Comparison of ENCODE assay signal across 1 cellular context in the genomic region with DNA sequence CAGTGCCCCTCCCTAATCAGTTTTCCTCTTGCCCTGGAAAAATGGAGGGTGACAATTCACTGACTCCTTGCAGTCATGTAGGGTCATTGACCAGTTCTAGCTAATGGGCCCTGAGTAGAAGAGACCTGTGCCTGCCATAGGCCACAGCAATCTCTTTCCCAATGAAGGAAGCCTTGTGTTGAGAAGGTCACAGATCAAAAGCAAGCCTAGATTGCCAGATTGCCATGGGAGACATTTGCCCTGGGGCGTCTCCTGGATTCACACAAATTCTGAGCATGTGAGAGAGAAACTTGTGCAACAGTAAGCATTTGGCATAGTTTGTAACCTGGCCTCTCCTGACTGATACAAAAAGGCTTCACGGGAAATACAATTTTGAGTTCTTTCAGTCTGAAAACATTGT.
TF ChIP-seq lines count a peak whose summit lies in the region.

No MANE protein-coding gene starts in this region.

TF ChIP-seq in GM23338, 12 proteins besides CTCF, POLR2A, EP300 and RAD21 (continued from another document):
- TF ChIP-seq, protein P1, sequence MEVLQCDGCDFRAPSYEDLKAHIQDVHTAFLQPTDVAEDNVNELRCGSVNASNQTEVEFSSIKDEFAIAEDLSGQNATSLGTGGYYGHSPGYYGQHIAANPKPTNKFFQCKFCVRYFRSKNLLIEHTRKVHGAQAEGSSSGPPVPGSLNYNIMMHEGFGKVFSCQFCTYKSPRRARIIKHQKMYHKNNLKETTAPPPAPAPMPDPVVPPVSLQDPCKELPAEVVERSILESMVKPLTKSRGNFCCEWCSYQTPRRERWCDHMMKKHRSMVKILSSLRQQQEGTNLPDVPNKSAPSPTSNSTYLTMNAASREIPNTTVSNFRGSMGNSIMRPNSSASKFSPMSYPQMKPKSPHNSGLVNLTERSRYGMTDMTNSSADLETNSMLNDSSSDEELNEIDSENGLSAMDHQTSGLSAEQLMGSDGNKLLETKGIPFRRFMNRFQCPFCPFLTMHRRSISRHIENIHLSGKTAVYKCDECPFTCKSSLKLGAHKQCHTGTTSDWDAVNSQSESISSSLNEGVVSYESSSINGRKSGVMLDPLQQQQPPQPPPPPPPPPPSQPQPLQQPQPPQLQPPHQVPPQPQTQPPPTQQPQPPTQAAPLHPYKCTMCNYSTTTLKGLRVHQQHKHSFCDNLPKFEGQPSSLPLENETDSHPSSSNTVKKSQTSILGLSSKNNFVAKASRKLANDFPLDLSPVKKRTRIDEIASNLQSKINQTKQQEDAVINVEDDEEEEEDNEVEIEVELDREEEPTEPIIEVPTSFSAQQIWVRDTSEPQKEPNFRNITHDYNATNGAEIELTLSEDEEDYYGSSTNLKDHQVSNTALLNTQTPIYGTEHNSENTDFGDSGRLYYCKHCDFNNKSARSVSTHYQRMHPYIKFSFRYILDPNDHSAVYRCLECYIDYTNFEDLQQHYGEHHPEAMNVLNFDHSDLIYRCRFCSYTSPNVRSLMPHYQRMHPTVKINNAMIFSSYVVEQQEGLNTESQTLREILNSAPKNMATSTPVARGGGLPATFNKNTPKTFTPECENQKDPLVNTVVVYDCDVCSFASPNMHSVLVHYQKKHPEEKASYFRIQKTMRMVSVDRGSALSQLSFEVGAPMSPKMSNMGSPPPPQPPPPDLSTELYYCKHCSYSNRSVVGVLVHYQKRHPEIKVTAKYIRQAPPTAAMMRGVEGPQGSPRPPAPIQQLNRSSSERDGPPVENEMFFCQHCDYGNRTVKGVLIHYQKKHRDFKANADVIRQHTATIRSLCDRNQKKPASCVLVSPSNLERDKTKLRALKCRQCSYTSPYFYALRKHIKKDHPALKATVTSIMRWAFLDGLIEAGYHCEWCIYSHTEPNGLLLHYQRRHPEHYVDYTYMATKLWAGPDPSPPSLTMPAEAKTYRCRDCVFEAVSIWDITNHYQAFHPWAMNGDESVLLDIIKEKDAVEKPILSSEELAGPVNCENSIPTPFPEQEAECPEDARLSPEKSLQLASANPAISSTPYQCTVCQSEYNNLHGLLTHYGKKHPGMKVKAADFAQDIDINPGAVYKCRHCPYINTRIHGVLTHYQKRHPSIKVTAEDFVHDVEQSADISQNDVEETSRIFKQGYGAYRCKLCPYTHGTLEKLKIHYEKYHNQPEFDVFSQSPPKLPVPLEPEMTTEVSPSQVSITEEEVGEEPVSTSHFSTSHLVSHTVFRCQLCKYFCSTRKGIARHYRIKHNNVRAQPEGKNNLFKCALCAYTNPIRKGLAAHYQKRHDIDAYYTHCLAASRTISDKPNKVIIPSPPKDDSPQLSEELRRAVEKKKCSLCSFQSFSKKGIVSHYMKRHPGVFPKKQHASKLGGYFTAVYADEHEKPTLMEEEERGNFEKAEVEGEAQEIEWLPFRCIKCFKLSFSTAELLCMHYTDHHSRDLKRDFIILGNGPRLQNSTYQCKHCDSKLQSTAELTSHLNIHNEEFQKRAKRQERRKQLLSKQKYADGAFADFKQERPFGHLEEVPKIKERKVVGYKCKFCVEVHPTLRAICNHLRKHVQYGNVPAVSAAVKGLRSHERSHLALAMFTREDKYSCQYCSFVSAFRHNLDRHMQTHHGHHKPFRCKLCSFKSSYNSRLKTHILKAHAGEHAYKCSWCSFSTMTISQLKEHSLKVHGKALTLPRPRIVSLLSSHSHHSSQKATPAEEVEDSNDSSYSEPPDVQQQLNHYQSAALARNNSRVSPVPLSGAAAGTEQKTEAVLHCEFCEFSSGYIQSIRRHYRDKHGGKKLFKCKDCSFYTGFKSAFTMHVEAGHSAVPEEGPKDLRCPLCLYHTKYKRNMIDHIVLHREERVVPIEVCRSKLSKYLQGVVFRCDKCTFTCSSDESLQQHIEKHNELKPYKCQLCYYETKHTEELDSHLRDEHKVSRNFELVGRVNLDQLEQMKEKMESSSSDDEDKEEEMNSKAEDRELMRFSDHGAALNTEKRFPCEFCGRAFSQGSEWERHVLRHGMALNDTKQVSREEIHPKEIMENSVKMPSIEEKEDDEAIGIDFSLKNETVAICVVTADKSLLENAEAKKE (CRISPR knock-in tag; IDR thresholded peaks at IDR 0.05) = no peak
- TF ChIP-seq CREB1 (CRISPR knock-in tag; IDR thresholded peaks at IDR 0.05; ENCODE audit: low read depth) (no peak), ETS1 (IDR thresholded peaks at IDR 0.05) (no peak), EZH2phosphoT487 (IDR thresholded peaks at IDR 0.05; ENCODE audit: unreplicated experiment) (no peak), EZH2 (IDR thresholded peaks at IDR 0.05; ENCODE audit: low read depth, unreplicated experiment) (no peak), ZNF114 (CRISPR knock-in tag; IDR thresholded peaks at IDR 0.05) (no peak), POLR2AphosphoS5 (IDR thresholded peaks at IDR 0.05; ENCODE audit: low read depth) (no peak), JUNB (IDR thresholded peaks at IDR 0.05; ENCODE audit: unreplicated experiment) (no peak), ZNF331 (CRISPR knock-in tag; IDR thresholded peaks at IDR 0.05; ENCODE audit: low read depth) (no peak), STAT1 (IDR thresholded peaks at IDR 0.05; ENCODE audit: unreplicated experiment) (no peak)
- TF ChIP-seq, protein P2, sequence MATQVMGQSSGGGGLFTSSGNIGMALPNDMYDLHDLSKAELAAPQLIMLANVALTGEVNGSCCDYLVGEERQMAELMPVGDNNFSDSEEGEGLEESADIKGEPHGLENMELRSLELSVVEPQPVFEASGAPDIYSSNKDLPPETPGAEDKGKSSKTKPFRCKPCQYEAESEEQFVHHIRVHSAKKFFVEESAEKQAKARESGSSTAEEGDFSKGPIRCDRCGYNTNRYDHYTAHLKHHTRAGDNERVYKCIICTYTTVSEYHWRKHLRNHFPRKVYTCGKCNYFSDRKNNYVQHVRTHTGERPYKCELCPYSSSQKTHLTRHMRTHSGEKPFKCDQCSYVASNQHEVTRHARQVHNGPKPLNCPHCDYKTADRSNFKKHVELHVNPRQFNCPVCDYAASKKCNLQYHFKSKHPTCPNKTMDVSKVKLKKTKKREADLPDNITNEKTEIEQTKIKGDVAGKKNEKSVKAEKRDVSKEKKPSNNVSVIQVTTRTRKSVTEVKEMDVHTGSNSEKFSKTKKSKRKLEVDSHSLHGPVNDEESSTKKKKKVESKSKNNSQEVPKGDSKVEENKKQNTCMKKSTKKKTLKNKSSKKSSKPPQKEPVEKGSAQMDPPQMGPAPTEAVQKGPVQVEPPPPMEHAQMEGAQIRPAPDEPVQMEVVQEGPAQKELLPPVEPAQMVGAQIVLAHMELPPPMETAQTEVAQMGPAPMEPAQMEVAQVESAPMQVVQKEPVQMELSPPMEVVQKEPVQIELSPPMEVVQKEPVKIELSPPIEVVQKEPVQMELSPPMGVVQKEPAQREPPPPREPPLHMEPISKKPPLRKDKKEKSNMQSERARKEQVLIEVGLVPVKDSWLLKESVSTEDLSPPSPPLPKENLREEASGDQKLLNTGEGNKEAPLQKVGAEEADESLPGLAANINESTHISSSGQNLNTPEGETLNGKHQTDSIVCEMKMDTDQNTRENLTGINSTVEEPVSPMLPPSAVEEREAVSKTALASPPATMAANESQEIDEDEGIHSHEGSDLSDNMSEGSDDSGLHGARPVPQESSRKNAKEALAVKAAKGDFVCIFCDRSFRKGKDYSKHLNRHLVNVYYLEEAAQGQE (IDR thresholded peaks at IDR 0.05; ENCODE audit: unreplicated experiment) = no peak
TF ChIP-seq in GM23338: peak in this region for 0.
